In genomic region chrX:72180539-72180938, GRCh38 we compare ENCODE assay signal across 9 cellular contexts. TPM values are rescaled to one million over a fixed set of nuclear protein-coding genes. Genes with fewer than 3 reads are reported as not detected.
DNase-seq lines count a peak whose midpoint lies in the region; ATAC-seq and TF ChIP-seq lines count a peak whose summit lies in the region.
"Had no signal": no experiment of that assay in that cellular context is flagged by ENCODE, and none has a peak within 500 bp of the region (broad histone marks: within the 10 kb centered on the region; RNA-seq: fewer than 3 reads in every experiment).

No MANE protein-coding gene starts in this region.

- POLR2A ChIA-PET in RWPE1 (lab: Yijun Ruan, JAX; ENCODE audit: low non-redundant PET): no interaction called here

- in situ Hi-C loops in gastrocnemius medialis (cut with MboI; ENCODE audit: low sequenced_read_pairs in 4 of 4): no loop called here

- H3K4me3 Mint-ChIP-seq in endothelial cell (ENCODE audit: unreplicated experiment): no peak overlapping the region

- no peaks in the 10 kb centered on the region for H3K4me1 Mint-ChIP-seq in endothelial cell (ENCODE audit: unreplicated experiment)

- intact Hi-C loops in gastrocnemius medialis (cut with DNase I; ENCODE audit: low total_unique reads): loop anchor here (2.0 to 5.0 kb wide), 3 partner anchors 53 to 813 kb away; partner anchors contain the start of genes RPS4X and TAF1

- no peak for TF ChIP-seq POLR2A in gastrocnemius medialis (IDR thresholded peaks at IDR 0.05)

- H3K4me1 ChIP-seq in gastrocnemius medialis: peaks cover 12 to 16% of the 10 kb centered on the region in 2 donors

- H3K4me3 ChIP-seq in GM06990 (replicated peaks; ENCODE audit: low read depth, low read length) (peak overlapping the region; percentile 59), gastrocnemius medialis (peak overlapping the region in 3 of 4 donors; percentile 74 to 85 (median 80))

- TF ChIP-seq CTCF in GM06990 (IDR thresholded peaks at IDR 0.05; ENCODE audit: insufficient read depth, low read length, poor library complexity, severe bottlenecking) (no peak), endothelial cell (IDR thresholded peaks at IDR 0.05; ENCODE audit: unreplicated experiment) (no peak), gastrocnemius medialis (IDR thresholded peaks at IDR 0.05 in 4 of 5, conservative IDR thresholded peaks at IDR 0.05 in 1 of 5) (no peak), RWPE1 (conservative IDR thresholded peaks at IDR 0.05; ENCODE audit: low read depth) (no peak)

- no peaks in the 10 kb centered on the region for H3K27me3 ChIP-seq in GM06990 (replicated peaks; ENCODE audit: control insufficient read depth, insufficient read depth, low read length)
- H3K27me3 ChIP-seq in gastrocnemius medialis: no peaks in the 10 kb centered on the region

- no peak for DNase-seq in GM06990 (ENCODE audit: extremely low read depth, insufficient read length)
- peak; percentile 5 for DNase-seq in MV-4-11 (lab: John Stamatoyannopoulos, UW)
- DNase-seq in endothelial cell (ENCODE audit: low spot score): no peak
- DNase-seq in gastrocnemius medialis: no peak
- no peak for DNase-seq in DMS114 treated with DMSO at 0.1 percent for 48 hours (lab: John Stamatoyannopoulos, UW; ENCODE audit: unreplicated experiment)
- no peak for DNase-seq in NCI-H187 treated with DMSO at 0.1 percent for 48 hours (lab: John Stamatoyannopoulos, UW)
- no peak for DNase-seq in RWPE1 (ENCODE audit: low spot score)

- H3K27ac ChIP-seq in gastrocnemius medialis (peak overlapping the region; percentile 65 to 92 (median 82)), RWPE1 (no peak overlapping the region)

- no peaks in the 10 kb centered on the region for H3K27me3 Mint-ChIP-seq in endothelial cell (ENCODE audit: unreplicated experiment)

- H3K27ac Mint-ChIP-seq in endothelial cell (ENCODE audit: unreplicated experiment): peak overlapping the region; percentile 64
- H3K27ac Mint-ChIP-seq: activated naive CD4-positive, alpha-beta T cell treated with anti-CD3 and anti-CD28 coated beads, Interleukin-2, amount 50 U/mL, for 72 hours had no signal

- no peaks in the 10 kb centered on the region for H3K9me3 ChIP-seq in gastrocnemius medialis

- H3K36me3 Mint-ChIP-seq in endothelial cell (ENCODE audit: low read depth, unreplicated experiment): no peaks in the 10 kb centered on the region
- H3K36me3 Mint-ChIP-seq: activated naive CD4-positive, alpha-beta T cell treated with anti-CD3 and anti-CD28 coated beads, Interleukin-2, amount 50 U/mL, for 72 hours had no signal

- no peaks in the 10 kb centered on the region for H3K9me3 Mint-ChIP-seq in endothelial cell (ENCODE audit: unreplicated experiment)

- H3K36me3 ChIP-seq in GM06990 (ENCODE audit: control insufficient read depth, insufficient read depth, low read length) (no peaks in the 10 kb centered on the region), gastrocnemius medialis (no peaks in the 10 kb centered on the region)

- ATAC-seq in gastrocnemius medialis (no peak), GM19328 (IDR thresholded peaks at IDR 0.05; ENCODE audit: unreplicated experiment) (no peak)

- CTCF ChIA-PET in RWPE1 (lab: Yijun Ruan, JAX): no interaction called here

RNA-seq across cellular contexts. Expression of gene PIN4, which starts 1.0 kb away (rescaled TPM):
- total RNA-seq in endothelial cell (ENCODE audit: unreplicated experiment): 9.3 TPM
- total RNA-seq in gastrocnemius medialis: 10 to 100 TPM in 1 of 4 donors, 1 to 10 TPM in 3; 4.7 to 11.2 (median 8.5) TPM

RNA-seq across cellular contexts. Expression of gene RTL5, which starts 48.8 kb away (rescaled TPM):
- total RNA-seq in endothelial cell (ENCODE audit: unreplicated experiment) (8.5 TPM), gastrocnemius medialis (under 1 TPM; 0.44 to 0.71 (median 0.50) TPM)

RNA-seq across cellular contexts. Expression of gene ERCC6L, which starts 58.3 kb away (rescaled TPM):
- total RNA-seq in endothelial cell (ENCODE audit: unreplicated experiment) (1.7 TPM), gastrocnemius medialis (under 1 TPM in 1 of 4 donors, not detected in 3; 0.07 TPM)
